ENCODE assay signal across 8 cellular contexts in the genomic region with DNA sequence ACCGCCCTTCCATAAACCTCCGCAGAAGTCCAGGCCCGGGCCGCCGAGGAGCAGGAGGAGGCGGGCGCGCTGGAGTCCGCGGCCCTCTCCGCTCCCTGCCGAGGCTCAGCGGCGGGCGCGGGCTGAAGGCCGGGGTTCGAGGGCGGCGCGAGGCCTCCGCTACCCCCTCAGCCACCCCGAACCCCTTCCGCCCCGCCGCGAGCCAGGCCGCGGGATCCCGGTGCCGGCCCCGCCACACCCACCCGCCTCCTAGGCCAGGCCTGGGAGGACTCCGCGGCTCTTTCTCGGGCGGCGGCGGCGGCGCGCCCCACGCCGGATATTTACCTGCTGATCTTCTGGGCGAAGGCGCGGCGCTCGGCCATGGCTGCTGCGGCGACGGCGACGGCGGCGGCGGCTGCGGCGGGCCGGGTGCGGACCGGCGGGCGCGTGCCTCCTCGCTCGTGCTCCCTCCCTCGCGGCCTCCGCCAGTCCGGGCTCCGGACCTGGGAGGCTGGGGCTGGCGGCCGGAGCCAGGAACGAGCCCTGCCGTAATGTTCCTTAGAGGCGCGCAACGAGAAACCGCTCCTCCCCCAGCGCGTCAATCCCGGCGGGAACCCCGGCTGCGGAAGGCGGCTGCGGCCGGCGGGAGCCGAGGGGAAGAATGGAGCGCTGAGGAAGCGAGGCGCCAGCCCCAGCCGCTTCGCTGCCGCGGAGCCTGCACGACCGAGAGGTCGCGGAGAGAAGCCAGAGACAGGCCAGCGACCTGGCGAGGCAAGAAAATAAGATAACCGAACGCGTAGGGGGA.
DNase-seq lines count a peak whose midpoint lies in the region; ATAC-seq lines count a peak whose summit lies in the region.

A gene with protein sequence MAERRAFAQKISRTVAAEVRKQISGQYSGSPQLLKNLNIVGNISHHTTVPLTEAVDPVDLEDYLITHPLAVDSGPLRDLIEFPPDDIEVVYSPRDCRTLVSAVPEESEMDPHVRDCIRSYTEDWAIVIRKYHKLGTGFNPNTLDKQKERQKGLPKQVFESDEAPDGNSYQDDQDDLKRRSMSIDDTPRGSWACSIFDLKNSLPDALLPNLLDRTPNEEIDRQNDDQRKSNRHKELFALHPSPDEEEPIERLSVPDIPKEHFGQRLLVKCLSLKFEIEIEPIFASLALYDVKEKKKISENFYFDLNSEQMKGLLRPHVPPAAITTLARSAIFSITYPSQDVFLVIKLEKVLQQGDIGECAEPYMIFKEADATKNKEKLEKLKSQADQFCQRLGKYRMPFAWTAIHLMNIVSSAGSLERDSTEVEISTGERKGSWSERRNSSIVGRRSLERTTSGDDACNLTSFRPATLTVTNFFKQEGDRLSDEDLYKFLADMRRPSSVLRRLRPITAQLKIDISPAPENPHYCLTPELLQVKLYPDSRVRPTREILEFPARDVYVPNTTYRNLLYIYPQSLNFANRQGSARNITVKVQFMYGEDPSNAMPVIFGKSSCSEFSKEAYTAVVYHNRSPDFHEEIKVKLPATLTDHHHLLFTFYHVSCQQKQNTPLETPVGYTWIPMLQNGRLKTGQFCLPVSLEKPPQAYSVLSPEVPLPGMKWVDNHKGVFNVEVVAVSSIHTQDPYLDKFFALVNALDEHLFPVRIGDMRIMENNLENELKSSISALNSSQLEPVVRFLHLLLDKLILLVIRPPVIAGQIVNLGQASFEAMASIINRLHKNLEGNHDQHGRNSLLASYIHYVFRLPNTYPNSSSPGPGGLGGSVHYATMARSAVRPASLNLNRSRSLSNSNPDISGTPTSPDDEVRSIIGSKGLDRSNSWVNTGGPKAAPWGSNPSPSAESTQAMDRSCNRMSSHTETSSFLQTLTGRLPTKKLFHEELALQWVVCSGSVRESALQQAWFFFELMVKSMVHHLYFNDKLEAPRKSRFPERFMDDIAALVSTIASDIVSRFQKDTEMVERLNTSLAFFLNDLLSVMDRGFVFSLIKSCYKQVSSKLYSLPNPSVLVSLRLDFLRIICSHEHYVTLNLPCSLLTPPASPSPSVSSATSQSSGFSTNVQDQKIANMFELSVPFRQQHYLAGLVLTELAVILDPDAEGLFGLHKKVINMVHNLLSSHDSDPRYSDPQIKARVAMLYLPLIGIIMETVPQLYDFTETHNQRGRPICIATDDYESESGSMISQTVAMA (N-terminal part only) (minus strand): TSS at position 484 of the 784 bp plus-strand sequence. CDS start 122 bp downstream, at position 362.

- peak; percentile 91 for DNase-seq in AG20443 (ENCODE audit: low spot score)
- peak; percentile 77 for DNase-seq in NCI-H226
- peak; percentile 53 for DNase-seq in activated CD4-positive, alpha-beta T cell treated with anti-CD3 and anti-CD28 coated beads for 48 hours
- DNase-seq in dedifferentiated amniotic fluid mesenchymal stem cell (ENCODE audit: extremely low spot score): peak; percentile 69
- peak; percentile 90 for DNase-seq in kidney tubule cell (ENCODE audit: low spot score)
- peak; percentile 5 to 25 for DNase-seq in stimulated activated CD4-positive, alpha-beta T cell treated with anti-CD3 and anti-CD28 coated beads, Interleukin-15, amount 100 ng/mL, for 48 hours (ENCODE audit: low read depth in 2 of 2)

- ATAC-seq in GM18907 (IDR thresholded peaks at IDR 0.05; ENCODE audit: unreplicated experiment) (peak; percentile 84), HG03097 (IDR thresholded peaks at IDR 0.05; ENCODE audit: low FRiP score, unreplicated experiment) (peak; percentile 89)

Comparison
In these comparisons a context has a peak if more than half of its experiments do, and no peak if none do; other contexts are left out.
1. Peak in every context shown above with its lines: DNase-seq and ATAC-seq.
2. DNase-seq: peak in every context shown above with its lines; median percentile 91 in AG20443; 90 in kidney tubule cell; 77 in NCI-H226; 69 in dedifferentiated amniotic fluid mesenchymal stem cell; 53 in activated CD4-positive, alpha-beta T cell treated with anti-CD3 and anti-CD28 coated beads for 48 hours; 15 in stimulated activated CD4-positive, alpha-beta T cell treated with anti-CD3 and anti-CD28 coated beads, Interleukin-15, amount 100 ng/mL, for 48 hours.